In genomic region chr17:7405413-7405881, GRCh38 we compare ENCODE assay signal across 9 cellular contexts. TPM values are rescaled to one million over a fixed set of nuclear protein-coding genes. Genes with fewer than 3 reads are reported as not detected.
A peak's percentile ranks its signal among the peaks of the same experiment; 100 is the strongest.
DNase-seq lines count a peak whose midpoint lies in the region; ATAC-seq lines count a peak whose summit lies in the region.
"Had no signal": no experiment of that assay in that cellular context is flagged by ENCODE, and none has a peak within 500 bp of the region (broad histone marks: within the 10 kb centered on the region; RNA-seq: fewer than 3 reads in every experiment).

No MANE protein-coding gene starts in this region.

- peaks cover 4 to 25% (median 17%) of the 10 kb centered on the region in 5 donors for H3K4me1 ChIP-seq in subcutaneous abdominal adipose tissue (ENCODE audit: control insufficient read depth in 5 of 5, insufficient read depth in 5 of 5, low read length in 5 of 5)

- peak overlapping the region in 4 of 5 donors; percentile 61 to 83 (median 70) for H3K4me3 ChIP-seq in subcutaneous abdominal adipose tissue (ENCODE audit: low read depth in 1 of 5, low read length in 5 of 5)

- no peak for ATAC-seq in activated CD4-positive, CD25-positive, alpha-beta regulatory T cell treated with anti-CD3 and anti-CD28 coated beads, Interleukin-2, amount 50 U/mL, for 24 hours

- peaks cover 0 to 17% (median 8%) of the 10 kb centered on the region in 5 donors for H3K36me3 ChIP-seq in subcutaneous abdominal adipose tissue (ENCODE audit: control insufficient read depth in 5 of 5, insufficient read depth in 5 of 5, low read length in 5 of 5)

- DNase-seq in NCI-H1417 (lab: John Stamatoyannopoulos, UW) (peak in 2 of 3 experiments; percentile 7 to 23), NCI-H1417 treated with DMSO at 0.1 percent for 48 hours (lab: John Stamatoyannopoulos, UW) (no peak), immature natural killer cell (no peak), ureter (ENCODE audit: low spot score) (no peak)
- DNase-seq in activated CD4-positive, alpha-beta T cell treated with anti-CD3 and anti-CD28 coated beads, Interleukin-2, amount 50 U/mL, for 48 hours: no peak
- DNase-seq: SW 1271 had no signal

- H3K9me3 Mint-ChIP-seq in immature natural killer cell: peaks cover 0 to 2% (median 0%) of the 10 kb centered on the region in 6 donors

- 10 to 18% (median 16%) methylated on average over 20 to 30 of the region's 31 CpGs for WGBS in adipose tissue, 3 donors

- peak overlapping the region; percentile 73 to 85 (median 74) for H3K4me3 Mint-ChIP-seq in immature natural killer cell

- peaks cover 12 to 21% of the 10 kb centered on the region in 2 donors for H3K4me1 Mint-ChIP-seq in immature natural killer cell

- H3K27ac Mint-ChIP-seq in immature natural killer cell: peak overlapping the region in 4 of 6 donors; percentile 20 to 77 (median 76)

- no peaks in the 10 kb centered on the region for H3K27me3 ChIP-seq in subcutaneous abdominal adipose tissue (ENCODE audit: control insufficient read depth in 5 of 5, insufficient read depth in 4 of 5, low read length in 5 of 5)

- H3K9ac ChIP-seq in subcutaneous abdominal adipose tissue (ENCODE audit: low read length in 5 of 5): peak overlapping the region in 3 of 5 donors; percentile 28 to 73 (median 51)

- H3K27me3 Mint-ChIP-seq in immature natural killer cell (ENCODE audit: low read depth in 3 of 3): peaks cover 6 to 12% (median 7%) of the 10 kb centered on the region in 3 donors

- H3K36me3 Mint-ChIP-seq in immature natural killer cell: no peaks in the 10 kb centered on the region

- peak overlapping the region; percentile 51 for H3K27ac ChIP-seq in adipose tissue (ENCODE audit: low read depth, low read length)
- peak overlapping the region; percentile 46 for H3K27ac ChIP-seq in subcutaneous abdominal adipose tissue (ENCODE audit: low read depth, low read length)

- H3K9me3 ChIP-seq in subcutaneous abdominal adipose tissue (ENCODE audit: control insufficient read depth in 5 of 5, low read length in 5 of 5): no peaks in the 10 kb centered on the region

RNA-seq across cellular contexts. Expression of gene TMEM256, which starts 1.6 kb away (rescaled TPM):
- polyA plus RNA-seq in adipose tissue: 100 to 1,000 TPM in 2 of 3 donors, 10 to 100 TPM in 1; 86.0 to 252 (median 173) TPM
- 100 to 1,000 TPM in 1 of 3 donors, 10 to 100 TPM in 2; 30.7 to 116 (median 60.7) TPM for polyA plus RNA-seq in immature natural killer cell
- total RNA-seq in ureter: 115 TPM

RNA-seq across cellular contexts. Expression of gene NLGN2, which starts 2.2 kb away (rescaled TPM):
- polyA plus RNA-seq in adipose tissue (10 to 100 TPM in 2 of 3 donors, 1 to 10 TPM in 1; 2.9 to 11.4 (median 10.5) TPM), immature natural killer cell (not detected)
- total RNA-seq in ureter: 22.3 TPM

RNA-seq across cellular contexts. Expression of gene PLSCR3, which starts 11.1 kb away (rescaled TPM):
- 10 to 100 TPM; 15.1 to 48.2 (median 42.3) TPM for polyA plus RNA-seq in adipose tissue
- 10 to 100 TPM; 38.1 to 82.5 (median 54.2) TPM for polyA plus RNA-seq in immature natural killer cell
- 43.0 TPM for total RNA-seq in ureter

RNA-seq across cellular contexts. Expression of gene SPEM1, which starts 14.7 kb away (rescaled TPM):
- not detected for polyA plus RNA-seq in adipose tissue
- polyA plus RNA-seq in immature natural killer cell: not detected
- not detected for total RNA-seq in ureter

RNA-seq across cellular contexts. Expression of gene SPEM2, which starts 20.0 kb away (rescaled TPM):
- polyA plus RNA-seq in adipose tissue (not detected), immature natural killer cell (not detected)
- total RNA-seq in ureter: not detected

Comparison
In these comparisons a context has a peak if more than half of its experiments do, and no peak if none do; other contexts are left out.
1. DNase-seq: peak in NCI-H1417 (2 of 3); none in NCI-H1417 treated with DMSO at 0.1 percent for 48 hours (single experiment), immature natural killer cell (0 of 3), activated CD4-positive, alpha-beta T cell treated with anti-CD3 and anti-CD28 coated beads, Interleukin-2, amount 50 U/mL, for 48 hours (0 of 2) and ureter (single experiment).